Comparison of ENCODE assay signal across 8 cellular contexts in the genomic region with DNA sequence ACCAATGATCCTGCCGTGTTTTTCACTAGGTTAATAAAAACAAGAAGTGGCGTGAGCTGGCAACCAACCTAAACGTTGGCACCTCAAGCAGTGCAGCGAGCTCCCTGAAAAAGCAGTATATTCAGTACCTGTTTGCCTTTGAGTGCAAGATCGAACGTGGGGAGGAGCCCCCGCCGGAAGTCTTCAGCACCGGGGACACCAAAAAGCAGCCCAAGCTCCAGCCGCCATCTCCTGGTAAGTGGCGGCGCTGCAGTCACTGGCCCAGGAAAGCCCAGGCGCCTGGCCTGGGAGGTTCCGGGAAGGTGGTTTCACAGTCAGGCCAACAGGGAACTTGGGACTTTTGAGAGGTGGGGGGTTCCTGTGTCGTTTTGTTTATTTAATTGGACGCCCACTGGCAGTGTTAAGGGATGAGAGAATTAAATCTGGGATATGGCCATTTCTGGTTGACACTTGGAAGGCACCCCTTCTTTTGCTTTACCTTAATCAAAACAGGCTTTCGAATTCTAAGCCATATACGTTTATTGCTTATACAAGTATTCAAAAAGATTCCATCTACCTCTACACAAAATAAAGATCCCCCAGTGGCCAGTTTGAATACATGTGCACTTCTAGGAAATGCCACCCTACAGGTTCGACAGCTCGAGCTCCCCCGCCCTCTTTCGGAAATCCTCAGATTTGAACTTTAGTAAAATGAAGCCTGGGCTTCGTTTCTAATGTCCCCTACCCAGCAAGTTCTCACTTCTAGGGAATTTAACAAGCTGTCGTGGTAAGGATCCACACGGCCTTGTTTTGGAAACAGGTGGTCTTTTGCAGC.
A peak's percentile ranks its signal among the peaks of the same experiment; 100 is the strongest.
DNase-seq lines count a peak whose midpoint lies in the region; ATAC-seq lines count a peak whose summit lies in the region.

No MANE protein-coding gene starts in this region.

- H3K9me3 ChIP-seq in HAP-1, result no peaks in the 10 kb centered on the region

- no peaks in the 10 kb centered on the region for H3K27me3 ChIP-seq in HAP-1 (ENCODE audit: low read depth)

- H3K36me3 ChIP-seq in HAP-1 (replicated peaks), result peaks cover 14% of the 10 kb centered on the region

- H3K4me1 ChIP-seq in HAP-1, result no peaks in the 10 kb centered on the region

- DNase-seq in Ammon's horn (ENCODE audit: low spot score), result peak; percentile 68
- peak; percentile 41 to 80 for DNase-seq in HAP-1 (ENCODE audit: low spot score in 2 of 2)
- peak; percentile 9 for DNase-seq in NCI-H82 treated with DMSO at 0.1 percent for 48 hours (lab: John Stamatoyannopoulos, UW; ENCODE audit: unreplicated experiment)
- DNase-seq in activated CD8-positive, alpha-beta memory T cell treated with anti-CD3 and anti-CD28 coated beads, Interleukin-2, amount 50 U/mL, for 48 hours, result peak; percentile 78
- DNase-seq in epidermal melanocyte (ENCODE audit: insufficient read length, low spot score), result peak; percentile 68
- DNase-seq in mucosa of gallbladder (ENCODE audit: low spot score), result peak; percentile 82
- DNase-seq in stimulated activated CD8-positive, alpha-beta memory T cell treated with anti-CD3 and anti-CD28 coated beads, Interleukin-4, amount 100 ng/mL, for 24 hours (ENCODE audit: low read depth), result peak; percentile 44

- H3K4me3 ChIP-seq in HAP-1, result no peak overlapping the region

- ATAC-seq in GM21360 (IDR thresholded peaks at IDR 0.05; ENCODE audit: unreplicated experiment), result no peak

- in situ Hi-C loops in HAP-1 (cut with MboI; ENCODE audit: low sequenced_read_pairs), result no loop called here

Comparison
In these comparisons a context has a peak if more than half of its experiments do, and no peak if none do; other contexts are left out.
1. DNase-seq: peak in every context shown above with its lines; median percentile 82 in mucosa of gallbladder; 78 in activated CD8-positive, alpha-beta memory T cell treated with anti-CD3 and anti-CD28 coated beads, Interleukin-2, amount 50 U/mL, for 48 hours; 68 in Ammon's horn; 68 in epidermal melanocyte; 60 in HAP-1; 44 in stimulated activated CD8-positive, alpha-beta memory T cell treated with anti-CD3 and anti-CD28 coated beads, Interleukin-4, amount 100 ng/mL, for 24 hours; 9 in NCI-H82 treated with DMSO at 0.1 percent for 48 hours.